Comparison of ENCODE assay signal across 17 cellular contexts in the genomic region with DNA sequence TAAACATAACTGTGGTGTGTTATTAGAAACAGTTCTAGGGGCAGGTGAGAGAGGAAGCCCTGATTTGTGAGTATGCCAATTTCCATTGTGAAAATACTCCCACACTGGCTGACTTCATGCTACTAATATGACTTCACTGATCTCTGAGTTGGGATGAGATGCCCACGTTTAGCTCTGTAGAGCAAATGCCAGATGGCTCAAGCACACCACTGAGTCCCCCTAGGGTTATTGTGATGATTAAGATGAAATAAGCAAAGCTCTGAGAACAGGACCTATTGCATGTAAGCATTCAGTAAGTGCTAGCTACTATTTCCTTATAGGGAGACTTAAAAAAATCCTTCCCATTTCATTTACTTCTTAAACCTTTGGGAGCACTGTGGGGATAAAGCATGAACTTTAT.
DNase-seq lines count a peak whose midpoint lies in the region; ATAC-seq and TF ChIP-seq lines count a peak whose summit lies in the region.
"Had no signal": no experiment of that assay in that cellular context is flagged by ENCODE, and none has a peak within 500 bp of the region (broad histone marks: within the 10 kb centered on the region; RNA-seq: fewer than 3 reads in every experiment).

No MANE protein-coding gene starts in this region.

- H3K9ac ChIP-seq in adipocyte (ENCODE audit: low read length) = no peak overlapping the region

- no peak for ATAC-seq in activated CD4-positive, CD25-positive, alpha-beta regulatory T cell treated with anti-CD3 and anti-CD28 coated beads, Interleukin-2, amount 50 U/mL, for 24 hours

- intact Hi-C loops in spleen (cut with DNase I; ENCODE audit: low total_unique reads) = no loop called here

- POLR2A ChIA-PET in HEK293 (lab: Yijun Ruan, JAX) = no interaction called here

- 41 to 75% (median 56%) methylated on average over 1 of the region's 1 CpG for WGBS in spleen, 5 donors

- H3K27me3 ChIP-seq in adipocyte (replicated peaks; ENCODE audit: control insufficient read depth, insufficient read depth, low read length) (no peaks in the 10 kb centered on the region), spleen (replicated peaks in 1 of 7) (no peaks in the 10 kb centered on the region)
- H3K27me3 ChIP-seq: SJCRH30 had no signal

- no peak for TF ChIP-seq POLR2A in spleen (IDR thresholded peaks at IDR 0.05)

- H3K36me3 ChIP-seq in HEK293 (ENCODE audit: control insufficient read depth in 2 of 2, insufficient read depth in 1 of 2, low read length in 2 of 2) = no peaks in the 10 kb centered on the region
- H3K36me3 ChIP-seq in adipocyte (ENCODE audit: control insufficient read depth, insufficient read depth, low read length, severe bottlenecking) = no peaks in the 10 kb centered on the region
- H3K36me3 ChIP-seq in spleen = no peaks in the 10 kb centered on the region
- H3K36me3 ChIP-seq: SJCRH30 had no signal

- DNase-seq in Daoy (ENCODE audit: low read depth) (peak; percentile 11), adipocyte (ENCODE audit: low read depth) (peak; percentile 15), foreskin fibroblast (peak; percentile 24 to 58), spleen (no peak), NAMALWA (ENCODE audit: low spot score) (no peak)
- DNase-seq: DND-41, GF-D8, MM.1S, NCI-H1092 treated with DMSO at 0.1 percent for 48 hours, NCI-H146, NCI-H2081, NCI-H510A, NCI-H748 treated with DMSO at 0.1 percent for 48 hours, SJCRH30 had no signal

- H3K27ac ChIP-seq in HEK293 (ENCODE audit: extremely low read depth, low read depth, low read length) = no peak overlapping the region
- H3K27ac ChIP-seq in spleen = no peak overlapping the region
- H3K27ac ChIP-seq: RWPE1, SJCRH30 had no signal

- no peaks in the 10 kb centered on the region for H3K4me1 ChIP-seq in HEK293 (ENCODE audit: control insufficient read depth, insufficient read depth, low read length)
- H3K4me1 ChIP-seq in adipocyte (ENCODE audit: control insufficient read depth, insufficient read depth, low read length) = no peaks in the 10 kb centered on the region
- H3K4me1 ChIP-seq in spleen = no peaks in the 10 kb centered on the region
- H3K4me1 ChIP-seq: SJCRH30 had no signal

- no peaks in the 10 kb centered on the region for H3K9me3 ChIP-seq in HEK293 (ENCODE audit: control insufficient read depth, insufficient read depth, low read depth, low read length)
- H3K9me3 ChIP-seq in adipocyte (ENCODE audit: control insufficient read depth, low read length) = no peaks in the 10 kb centered on the region
- H3K9me3 ChIP-seq in spleen = peaks cover 0 to 22% (median 9%) of the 10 kb centered on the region in 8 donors
- H3K9me3 ChIP-seq: SJCRH30 had no signal

- TF ChIP-seq CTCF in HEK293 (tag by site-specific recombination; IDR thresholded peaks at IDR 0.05) (no peak), foreskin fibroblast (IDR thresholded peaks at IDR 0.05; ENCODE audit: low read depth, low read length) (no peak), spleen (IDR thresholded peaks at IDR 0.05 in 8 of 11, conservative IDR thresholded peaks at IDR 0.05 in 3 of 11) (no peak)

- no peak overlapping the region for H3K4me3 ChIP-seq in HEK293 (ENCODE audit: low read depth, low read length)
- H3K4me3 ChIP-seq in adipocyte (ENCODE audit: low read length) = no peak overlapping the region
- H3K4me3 ChIP-seq in foreskin fibroblast (ENCODE audit: low read depth in 1 of 2, low read length in 2 of 2) = no peak overlapping the region
- H3K4me3 ChIP-seq in spleen = no peak overlapping the region
- H3K4me3 ChIP-seq: SJCRH30 had no signal

- CTCF ChIA-PET in HEK293 (lab: Yijun Ruan, JAX) = no interaction called here

TF ChIP-seq in HEK293, 187 proteins besides CTCF, POLR2A, EP300 and RAD21:
- no peak for TF ChIP-seq ZNF175 (tag by site-specific recombination; IDR thresholded peaks at IDR 0.05)
- TF ChIP-seq ZNF112 (tag by site-specific recombination; IDR thresholded peaks at IDR 0.05) = 0 out of 2 replicates have a peak, but pooled peaks have one; percentile 42

Comparison
In these comparisons a context has a peak if more than half of its experiments do, and no peak if none do; other contexts are left out.
1. DNase-seq: peak in Daoy (single experiment), adipocyte (single experiment) and foreskin fibroblast (2 of 2); none in spleen (single experiment) and NAMALWA (single experiment).